13 cellular contexts compared by ENCODE assay signal in genomic region chrX:47572773-47573333, GRCh38. TPM values are rescaled to one million over a fixed set of nuclear protein-coding genes. Genes with fewer than 3 reads are reported as not detected.
DNase-seq lines count a peak whose midpoint lies in the region; ATAC-seq, FAIRE-seq and TF ChIP-seq lines count a peak whose summit lies in the region.
"Had no signal": no experiment of that assay in that cellular context is flagged by ENCODE, and none has a peak within 500 bp of the region (broad histone marks: within the 10 kb centered on the region; RNA-seq: fewer than 3 reads in every experiment).

No MANE protein-coding gene starts in this region.

- H3K36me3 ChIP-seq in HUES48 (ENCODE audit: control insufficient read depth, insufficient read depth, low read length), result peaks cover 37% of the 10 kb centered on the region

- ATAC-seq in A549, result peak; percentile 1 to 11; a peak in 1 of 6 replicates
- ATAC-seq in GM18909 (IDR thresholded peaks at IDR 0.05; ENCODE audit: poor library complexity, unreplicated experiment), result no peak

- peaks cover 26% of the 10 kb centered on the region for H3K27me3 Mint-ChIP-seq in dendritic cell treated with granulocyte-macrophage colony-stimulating factor and Interleukin-4, amounts not matched to agents 40 ng/mL and 50 ng/mL, for 4 days
- no peaks in the 10 kb centered on the region for H3K27me3 Mint-ChIP-seq in nephron progenitor cell (ENCODE audit: low read depth, poor library complexity)
- peaks cover 1 to 17% (median 16%) of the 10 kb centered on the region in 3 donors for H3K27me3 Mint-ChIP-seq in immature natural killer cell (ENCODE audit: low read depth in 3 of 3)
- peaks cover 2% of the 10 kb centered on the region for H3K27me3 Mint-ChIP-seq in activated CD4-positive, alpha-beta T cell treated with anti-CD3 and anti-CD28 coated beads, Interleukin-2, amount 10 ng/mL, durations not matched to agents 24 days and 14 days

- no peaks in the 10 kb centered on the region for H3K27me3 ChIP-seq in HUES48 (ENCODE audit: control insufficient read depth, insufficient read depth, low read length)
- H3K27me3 ChIP-seq: BE2C had no signal

- CTCF ChIA-PET in A549 (lab: Yijun Ruan, JAX), result no interaction called here

- H3K27ac ChIP-seq in A549, result no peak overlapping the region
- H3K27ac ChIP-seq in HUES48 (ENCODE audit: low read depth, low read length), result peak overlapping the region; percentile 89
- H3K27ac ChIP-seq: VCaP had no signal

- H3K4me1 Mint-ChIP-seq in dendritic cell treated with granulocyte-macrophage colony-stimulating factor and Interleukin-4, amounts not matched to agents 40 ng/mL and 50 ng/mL, for 4 days (ENCODE audit: low read depth), result peaks cover 50% of the 10 kb centered on the region
- H3K4me1 Mint-ChIP-seq in nephron progenitor cell (peaks cover 38% of the 10 kb centered on the region), immature natural killer cell (peaks cover 0 to 10% of the 10 kb centered on the region in 2 donors)
- H3K4me1 Mint-ChIP-seq in activated CD4-positive, alpha-beta T cell treated with anti-CD3 and anti-CD28 coated beads, Interleukin-2, amount 10 ng/mL, durations not matched to agents 24 days and 14 days, result peaks cover 7% of the 10 kb centered on the region

- H3K9ac ChIP-seq in HUES48 (ENCODE audit: low read depth, low read length), result no peak overlapping the region

- no peak for TF ChIP-seq RAD21 in A549 (conservative IDR thresholded peaks at IDR 0.05 in 1 of 2, IDR thresholded peaks at IDR 0.05 in 1 of 2)

- TF ChIP-seq POLR2A in A549 (IDR thresholded peaks at IDR 0.05; ENCODE audit: low read length), result no peak

- POLR2A ChIA-PET in A549 (lab: Yijun Ruan, JAX), result interaction anchor here (0.5 kb wide), 1 partner anchor 10 kb away, joined by 3 read pairs; no protein-coding TSS in a partner anchor

- peaks cover 45% of the 10 kb centered on the region for H3K36me3 Mint-ChIP-seq in dendritic cell treated with granulocyte-macrophage colony-stimulating factor and Interleukin-4, amounts not matched to agents 40 ng/mL and 50 ng/mL, for 4 days (ENCODE audit: low read depth)
- H3K36me3 Mint-ChIP-seq in nephron progenitor cell (ENCODE audit: low read depth) (peaks cover 40% of the 10 kb centered on the region), immature natural killer cell (peaks cover 4 to 26% (median 20%) of the 10 kb centered on the region in 3 donors)
- peaks cover 31% of the 10 kb centered on the region for H3K36me3 Mint-ChIP-seq in activated CD4-positive, alpha-beta T cell treated with anti-CD3 and anti-CD28 coated beads, Interleukin-2, amount 10 ng/mL, durations not matched to agents 24 days and 14 days (ENCODE audit: low read depth)

- intact Hi-C loops in dendritic cell treated with granulocyte-macrophage colony-stimulating factor and Interleukin-4, amounts not matched to agents 40 ng/mL and 50 ng/mL, for 4 days (cut with micrococcal nuclease), result no loop called here
- intact Hi-C loops in activated CD4-positive, alpha-beta T cell treated with anti-CD3 and anti-CD28 coated beads, Interleukin-2, amount 10 ng/mL, durations not matched to agents 24 days and 14 days (cut with micrococcal nuclease), result no loop called here

- H3K4me1 ChIP-seq in A549 (peaks cover 11% of the 10 kb centered on the region; the same call in 1 of the 3 replicates), HUES48 (ENCODE audit: control insufficient read depth, insufficient read depth, low read length) (peaks cover 10% of the 10 kb centered on the region)
- H3K4me1 ChIP-seq: BE2C had no signal

- H3K9me3 ChIP-seq in A549, result no peaks in the 10 kb centered on the region
- H3K9me3 ChIP-seq in HUES48 (ENCODE audit: control insufficient read depth, insufficient read depth, low read length), result peaks cover 31% of the 10 kb centered on the region
- H3K9me3 ChIP-seq: BE2C had no signal

- TF ChIP-seq EP300 in A549 (IDR thresholded peaks at IDR 0.05), result no peak

- TF ChIP-seq CTCF in A549 (IDR thresholded peaks at IDR 0.05) (no peak), nephron progenitor cell (IDR thresholded peaks at IDR 0.05) (no peak)

- FAIRE-seq in A549 (lab: Jason Lieb, UNC), result no peak
- FAIRE-seq: endometrium had no signal

- no peak overlapping the region for H3K4me3 ChIP-seq in A549
- H3K4me3 ChIP-seq in HUES48 (ENCODE audit: low read depth, low read length), result no peak overlapping the region

- WGBS in A549 (ENCODE audit: missing lambda C conversion rate), result 83% methylated on average over 9 of the region's 9 CpGs

- no peaks in the 10 kb centered on the region for H3K9me3 Mint-ChIP-seq in dendritic cell treated with granulocyte-macrophage colony-stimulating factor and Interleukin-4, amounts not matched to agents 40 ng/mL and 50 ng/mL, for 4 days
- H3K9me3 Mint-ChIP-seq in nephron progenitor cell, result peaks cover 72% of the 10 kb centered on the region
- H3K9me3 Mint-ChIP-seq in immature natural killer cell, result peaks cover 0 to 2% (median 0%) of the 10 kb centered on the region in 6 donors
- no peaks in the 10 kb centered on the region for H3K9me3 Mint-ChIP-seq in activated CD4-positive, alpha-beta T cell treated with anti-CD3 and anti-CD28 coated beads, Interleukin-2, amount 10 ng/mL, durations not matched to agents 24 days and 14 days

- H3K27ac Mint-ChIP-seq in dendritic cell treated with granulocyte-macrophage colony-stimulating factor and Interleukin-4, amounts not matched to agents 40 ng/mL and 50 ng/mL, for 4 days, result peak overlapping the region; percentile 19
- H3K27ac Mint-ChIP-seq in nephron progenitor cell (peak overlapping the region; percentile 54), immature natural killer cell (no peak overlapping the region)
- no peak overlapping the region for H3K27ac Mint-ChIP-seq in activated CD4-positive, alpha-beta T cell treated with anti-CD3 and anti-CD28 coated beads, Interleukin-2, amount 10 ng/mL, durations not matched to agents 24 days and 14 days

- DNase-seq in A549 (ENCODE audit: low read depth in 1 of 2, low spot score in 1 of 2) (no peak), nephron progenitor cell (no peak), immature natural killer cell (no peak), AG08395 (ENCODE audit: low spot score) (no peak)
- no peak for DNase-seq in activated CD4-positive, alpha-beta T cell treated with anti-CD3 and anti-CD28 coated beads, Interleukin-2, amount 10 ng/mL, durations not matched to agents 24 days and 14 days
- DNase-seq: BE2C, MM.1S had no signal

- no peak overlapping the region for H3K4me2 ChIP-seq in A549

- H3K4me3 Mint-ChIP-seq in dendritic cell treated with granulocyte-macrophage colony-stimulating factor and Interleukin-4, amounts not matched to agents 40 ng/mL and 50 ng/mL, for 4 days, result no peak overlapping the region
- no peak overlapping the region for H3K4me3 Mint-ChIP-seq in nephron progenitor cell
- peak overlapping the region in 1 of 5 donors; percentile 27 for H3K4me3 Mint-ChIP-seq in immature natural killer cell
- no peak overlapping the region for H3K4me3 Mint-ChIP-seq in activated CD4-positive, alpha-beta T cell treated with anti-CD3 and anti-CD28 coated beads, Interleukin-2, amount 10 ng/mL, durations not matched to agents 24 days and 14 days

TF ChIP-seq in A549, 52 proteins besides CTCF, POLR2A, EP300 and RAD21 (continues in another document):
- TF ChIP-seq KDM1A (IDR thresholded peaks at IDR 0.05; ENCODE audit: low read depth) (no peak), RNF2 (IDR thresholded peaks at IDR 0.05; ENCODE audit: borderline replicate concordance, low read depth) (no peak), NPAS2 (CRISPR knock-in tag; IDR thresholded peaks at IDR 0.05; ENCODE audit: borderline replicate concordance) (no peak), ZFP36 (IDR thresholded peaks at IDR 0.05; ENCODE audit: borderline replicate concordance, partially characterized antibody) (no peak), ZNF302 (CRISPR knock-in tag; IDR thresholded peaks at IDR 0.05) (no peak), NR3C1 (IDR thresholded peaks at IDR 0.05) (no peak)

RNA-seq across cellular contexts. Expression of gene TIMP1, which starts 9.4 kb away (rescaled TPM):
- polyA plus RNA-seq in A549 (2011; rRNA removed) (83.2 and 131 TPM in 2 replicates), A549 (2017; fragmentation: RNase III; extraction: RNeasy Plus Mini Kit Qiagen cat#74134 plus additional on column Dnase treatment) (139 to 150 TPM (median 144 TPM) in 3 replicates), immature natural killer cell (100 to 1,000 TPM; 153 to 275 (median 237) TPM)
- polyA plus RNA-seq in A549 (2012; cell fraction: cytosol; rRNA removed), result 152 and 170 TPM in 2 replicates
- polyA plus RNA-seq in A549 (2012; cell fraction: nucleus; rRNA removed), result 196 and 199 TPM in 2 replicates
- polyA minus RNA-seq in A549 (2011; rRNA and poly(A)+ RNA removed), result 262 and 323 TPM in 2 replicates
- total RNA-seq in activated CD4-positive, alpha-beta T cell treated with anti-CD3 and anti-CD28 coated beads, Interleukin-2, amount 10 ng/mL, durations not matched to agents 24 days and 14 days, result 65.2 and 65.6 TPM in 2 replicates

RNA-seq across cellular contexts. Expression of gene ARAF, which starts 11.8 kb away (rescaled TPM):
- polyA plus RNA-seq in A549 (2011; rRNA removed) (37.9 and 60.7 TPM in 2 replicates), A549 (2017; fragmentation: RNase III; extraction: RNeasy Plus Mini Kit Qiagen cat#74134 plus additional on column Dnase treatment) (47.2 to 49.0 TPM (median 47.4 TPM) in 3 replicates), immature natural killer cell (100 to 1,000 TPM in 1 of 3 donors, 10 to 100 TPM in 2; 53.5 to 122 (median 68.5) TPM)
- 67.7 and 75.6 TPM in 2 replicates for polyA plus RNA-seq in A549 (2012; cell fraction: cytosol; rRNA removed)
- 145 and 169 TPM in 2 replicates for polyA plus RNA-seq in A549 (2012; cell fraction: nucleus; rRNA removed)
- 93.8 and 120 TPM in 2 replicates for polyA minus RNA-seq in A549 (2011; rRNA and poly(A)+ RNA removed)
- total RNA-seq in activated CD4-positive, alpha-beta T cell treated with anti-CD3 and anti-CD28 coated beads, Interleukin-2, amount 10 ng/mL, durations not matched to agents 24 days and 14 days, result 77.3 and 78.9 TPM in 2 replicates

RNA-seq across cellular contexts. Expression of gene SYN1, which starts 46.8 kb away (rescaled TPM):
- polyA plus RNA-seq in A549 (2011; rRNA removed) (not detected in 2 replicates), A549 (2017; fragmentation: RNase III; extraction: RNeasy Plus Mini Kit Qiagen cat#74134 plus additional on column Dnase treatment) (0.05 to 0.21 TPM (median 0.14 TPM) in 3 replicates), immature natural killer cell (under 1 TPM in 1 of 3 donors, not detected in 2; 0.11 TPM)
- 0.01 TPM in 2 replicates for polyA plus RNA-seq in A549 (2012; cell fraction: cytosol; rRNA removed)
- 0.01 TPM in 1 of 2 replicates, not detected in the other for polyA plus RNA-seq in A549 (2012; cell fraction: nucleus; rRNA removed)
- polyA minus RNA-seq in A549 (2011; rRNA and poly(A)+ RNA removed), result not detected in 2 replicates
- total RNA-seq in activated CD4-positive, alpha-beta T cell treated with anti-CD3 and anti-CD28 coated beads, Interleukin-2, amount 10 ng/mL, durations not matched to agents 24 days and 14 days, result 0.49 and 0.54 TPM in 2 replicates
- total RNA-seq: NCI-H460 had no signal

RNA-seq across cellular contexts. Expression of gene CFP, which starts 56.9 kb away (rescaled TPM):
- polyA plus RNA-seq in A549 (2011; rRNA removed) (0.14 and 0.15 TPM in 2 replicates), A549 (2017; fragmentation: RNase III; extraction: RNeasy Plus Mini Kit Qiagen cat#74134 plus additional on column Dnase treatment) (0.49 to 0.91 TPM (median 0.54 TPM) in 3 replicates), immature natural killer cell (10 to 100 TPM in 2 of 3 donors, 1 to 10 TPM in 1; 1.3 to 22.0 (median 13.3) TPM)
- polyA plus RNA-seq in A549 (2012; cell fraction: cytosol; rRNA removed), result 0.30 and 0.34 TPM in 2 replicates
- polyA plus RNA-seq in A549 (2012; cell fraction: nucleus; rRNA removed), result 1.3 and 1.5 TPM in 2 replicates
- polyA minus RNA-seq in A549 (2011; rRNA and poly(A)+ RNA removed), result 0.21 and 0.34 TPM in 2 replicates
- total RNA-seq in activated CD4-positive, alpha-beta T cell treated with anti-CD3 and anti-CD28 coated beads, Interleukin-2, amount 10 ng/mL, durations not matched to agents 24 days and 14 days, result 4.0 and 4.4 TPM in 2 replicates

Comparison
In these comparisons a context has a peak if more than half of its experiments do, and no peak if none do; other contexts are left out.
1. H3K27ac Mint-ChIP-seq: peak in dendritic cell treated with granulocyte-macrophage colony-stimulating factor and Interleukin-4, amounts not matched to agents 40 ng/mL and 50 ng/mL, for 4 days (single experiment) and nephron progenitor cell (single experiment); none in immature natural killer cell (0 of 6) and activated CD4-positive, alpha-beta T cell treated with anti-CD3 and anti-CD28 coated beads, Interleukin-2, amount 10 ng/mL, durations not matched to agents 24 days and 14 days (single experiment).